20 cellular contexts compared by ENCODE assay signal in genomic region chr11:44952082-44952481, GRCh38. TPM values are rescaled to one million over a fixed set of nuclear protein-coding genes. Genes with fewer than 3 reads are reported as not detected.
DNase-seq lines count a peak whose midpoint lies in the region; ATAC-seq and TF ChIP-seq lines count a peak whose summit lies in the region.
"Had no signal": no experiment of that assay in that cellular context is flagged by ENCODE, and none has a peak within 500 bp of the region (broad histone marks: within the 10 kb centered on the region; RNA-seq: fewer than 3 reads in every experiment).

No MANE protein-coding gene starts in this region.

- H3K14ac ChIP-seq in neuronal stem cell (ENCODE audit: low read length) = no peak overlapping the region

- peak overlapping the region; percentile 4 for H2BK5ac ChIP-seq in neuronal stem cell (ENCODE audit: low read length)

- DNase-seq in CD4-positive, alpha-beta T cell = no peak
- DNase-seq in immature natural killer cell (no peak), neuronal stem cell (ENCODE audit: low spot score) (no peak), NOMO-1 (lab: John Stamatoyannopoulos, UW; ENCODE audit: unreplicated experiment in 2 of 2) (no peak)
- no peak for DNase-seq in activated CD4-positive, CD25-positive, alpha-beta regulatory T cell treated with anti-CD3 and anti-CD28 coated beads, Interleukin-2, amount 50 U/mL, for 72 hours
- DNase-seq: activated CD4-positive, alpha-beta T cell treated with anti-CD3 and anti-CD28 coated beads, Interleukin-2, amount 50 U/mL, for 1 hour; activated CD8-positive, alpha-beta memory T cell treated with anti-CD3 and anti-CD28 coated beads, Interleukin-2, amount 50 U/mL, for 4 hours; foreskin keratinocyte; hippocampal formation; IMR-90; lower lobe of right lung; NCI-H1417 treated with DMSO at 0.1 percent for 48 hours; NCI-H526 treated with DMSO at 0.1 percent for 48 hours; Right ventricle myocardium superior; stimulated activated naive CD4-positive, alpha-beta T cell treated with Interleukin-2 at 50 U/mL for 16 hours; upper lobe of left lung had no signal

- H2AFZ ChIP-seq in OCI-LY3 (ENCODE audit: low read depth, low read length) (no peak overlapping the region), neuronal stem cell (ENCODE audit: low read length) (no peak overlapping the region)

- intact Hi-C loops in CD4-positive, alpha-beta T cell (cut with DNase I, micrococcal nuclease) = no loop called here

- H3K27me3 ChIP-seq in CD4-positive, alpha-beta T cell (ENCODE audit: control insufficient read depth, insufficient read depth, low read length) = no peaks in the 10 kb centered on the region
- H3K27me3 ChIP-seq in OCI-LY3 (ENCODE audit: low read depth, low read length) (no peaks in the 10 kb centered on the region), neuronal stem cell (ENCODE audit: control insufficient read depth in 3 of 3, insufficient read depth in 3 of 3, low read depth in 1 of 3, low read length in 3 of 3) (peaks cover 0 to 41% (median 0%) of the 10 kb centered on the region in 3 experiments)
- H3K27me3 ChIP-seq: upper lobe of left lung had no signal

- peaks cover 45% of the 10 kb centered on the region for H3K4me1 ChIP-seq in OCI-LY3 (ENCODE audit: low read length)
- peaks cover 15 to 42% of the 10 kb centered on the region in 2 donors for H3K4me1 ChIP-seq in neuronal stem cell (ENCODE audit: control insufficient read depth in 2 of 2, insufficient read depth in 1 of 2, low read depth in 1 of 2, low read length in 2 of 2)

- H2BK12ac ChIP-seq in neuronal stem cell (ENCODE audit: low read length) = no peak overlapping the region

- H3K27ac ChIP-seq in CD4-positive, alpha-beta T cell (ENCODE audit: low read depth, low read length) = no peak overlapping the region
- H3K27ac ChIP-seq in OCI-LY3 (ENCODE audit: low read length) = 0 out of 2 replicates have a peak overlapping the region, but pooled peaks have one; percentile 3
- H3K27ac ChIP-seq in neuronal stem cell (replicated peaks; ENCODE audit: low read length) = no peak overlapping the region
- H3K27ac ChIP-seq: foreskin keratinocyte, lower lobe of right lung had no signal

- no peak overlapping the region for H2BK15ac ChIP-seq in neuronal stem cell (ENCODE audit: low read length)

- CTCF ChIA-PET in CD4-positive, alpha-beta T cell (lab: Charles Lee) = no interaction called here

- H3K79me2 ChIP-seq in OCI-LY3 (ENCODE audit: low read length) = peaks cover 34% of the 10 kb centered on the region

- peak overlapping the region; percentile 79 for H3K18ac ChIP-seq in neuronal stem cell (ENCODE audit: low read length)

- H4K20me1 ChIP-seq in OCI-LY3 (ENCODE audit: insufficient read depth, low read length) = peaks cover 21% of the 10 kb centered on the region

- no peak overlapping the region for H4K91ac ChIP-seq in neuronal stem cell (ENCODE audit: low read depth, low read length, poor library complexity)

- ATAC-seq in CD4-positive, alpha-beta T cell (ENCODE audit: poor library complexity) = no peak
- ATAC-seq in GM21529 (IDR thresholded peaks at IDR 0.05; ENCODE audit: unreplicated experiment) (no peak), GM21528 (IDR thresholded peaks at IDR 0.05; ENCODE audit: low FRiP score, unreplicated experiment) (no peak)
- ATAC-seq: foreskin keratinocyte, lower lobe of right lung had no signal

- WGBS in neuronal stem cell (ENCODE audit: extremely low coverage in 2 of 2, insufficient read length in 2 of 2, insufficient replicate concordance in 1 of 2), 2 donors = no CpG with 5 or more reads among the region's 2 CpGs

- H3K9me3 Mint-ChIP-seq in CD4-positive, alpha-beta T cell = no peaks in the 10 kb centered on the region
- no peaks in the 10 kb centered on the region for H3K9me3 Mint-ChIP-seq in immature natural killer cell
- H3K9me3 Mint-ChIP-seq: activated T-helper 2 cell treated with anti-CD3 and anti-CD28 coated beads, Interferon-gamma antibody, Interleukin-2, Interleukin-4, amounts not matched to agents 10 μg/mL and 5 μg/mL and 100 μg/mL, durations not matched to agents 14 hours and 24 hours and 36 hours had no signal

- no peak overlapping the region for H3K9ac ChIP-seq in OCI-LY3 (ENCODE audit: low read length)
- H3K9ac ChIP-seq in neuronal stem cell (ENCODE audit: low read depth, low read length, poor library complexity) = no peak overlapping the region

- peaks cover 5% of the 10 kb centered on the region for H3K4me1 Mint-ChIP-seq in CD4-positive, alpha-beta T cell (ENCODE audit: low read depth)
- H3K4me1 Mint-ChIP-seq in immature natural killer cell = peaks cover 7 to 12% of the 10 kb centered on the region in 2 donors

- H3K4ac ChIP-seq in neuronal stem cell (ENCODE audit: low read length) = no peak overlapping the region

- no peak overlapping the region for H3K23ac ChIP-seq in neuronal stem cell (ENCODE audit: low read depth, low read length, poor library complexity)

- no peak overlapping the region for H2BK120ac ChIP-seq in neuronal stem cell (ENCODE audit: low read depth, low read length)

- H3K36me3 Mint-ChIP-seq in CD4-positive, alpha-beta T cell (ENCODE audit: low read depth) = no peaks in the 10 kb centered on the region
- no peaks in the 10 kb centered on the region for H3K36me3 Mint-ChIP-seq in immature natural killer cell

- no peaks in the 10 kb centered on the region for H3K9me3 ChIP-seq in CD4-positive, alpha-beta T cell (ENCODE audit: control insufficient read depth, low read length)
- no peaks in the 10 kb centered on the region for H3K9me3 ChIP-seq in OCI-LY3 (ENCODE audit: insufficient read depth, low read length)
- H3K9me3 ChIP-seq in neuronal stem cell (replicated peaks in 1 of 2; ENCODE audit: control insufficient read depth in 2 of 2, insufficient read depth in 1 of 2, low read depth in 1 of 2, low read length in 2 of 2) = no peaks in the 10 kb centered on the region
- H3K9me3 ChIP-seq: lower lobe of right lung, upper lobe of left lung had no signal

- TF ChIP-seq CTCF in CD4-positive, alpha-beta T cell (IDR thresholded peaks at IDR 0.05) = no peak
- no peak for TF ChIP-seq CTCF in OCI-LY3 (IDR thresholded peaks at IDR 0.05; ENCODE audit: low read depth, low read length)

- peak overlapping the region; percentile 10 for H2AK5ac ChIP-seq in neuronal stem cell (ENCODE audit: low read depth, low read length)

- POLR2A ChIA-PET in CD4-positive, alpha-beta T cell (lab: Charles Lee) = no interaction called here

- H3K27ac Mint-ChIP-seq in CD4-positive, alpha-beta T cell = no peak overlapping the region
- no peak overlapping the region for H3K27ac Mint-ChIP-seq in immature natural killer cell
- H3K27ac Mint-ChIP-seq: activated T-helper 2 cell treated with anti-CD3 and anti-CD28 coated beads, Interferon-gamma antibody, Interleukin-2, Interleukin-4, amounts not matched to agents 10 μg/mL and 5 μg/mL and 100 μg/mL, durations not matched to agents 14 hours and 24 hours and 36 hours had no signal

- H3K4me3 Mint-ChIP-seq in CD4-positive, alpha-beta T cell = peak overlapping the region; percentile 87
- H3K4me3 Mint-ChIP-seq in immature natural killer cell = peak overlapping the region in 4 of 5 donors; percentile 33 to 81 (median 50)

- peaks cover 11% of the 10 kb centered on the region for H3K79me1 ChIP-seq in neuronal stem cell (ENCODE audit: low read depth, low read length)

- H3K4me2 ChIP-seq in OCI-LY3 (ENCODE audit: low read length) (peak overlapping the region; percentile 12; the same call in 1 of the 2 replicates), neuronal stem cell (ENCODE audit: insufficient read depth, low read length, poor library complexity, severe bottlenecking) (no peak overlapping the region)

- no peak overlapping the region for H3K4me3 ChIP-seq in OCI-LY3 (ENCODE audit: low read length)
- no peak overlapping the region for H3K4me3 ChIP-seq in neuronal stem cell (ENCODE audit: low read length in 2 of 2)
- H3K4me3 ChIP-seq: lower lobe of right lung, upper lobe of left lung had no signal

- H3K27me3 Mint-ChIP-seq in CD4-positive, alpha-beta T cell = no peaks in the 10 kb centered on the region
- H3K27me3 Mint-ChIP-seq in immature natural killer cell (ENCODE audit: low read depth in 3 of 3) = peaks cover 0 to 9% (median 8%) of the 10 kb centered on the region in 3 donors

- H3K36me3 ChIP-seq in OCI-LY3 (replicated peaks; ENCODE audit: low read depth, low read length) = peaks cover 4% of the 10 kb centered on the region
- H3K36me3 ChIP-seq in neuronal stem cell (replicated peaks in 1 of 2; ENCODE audit: control insufficient read depth in 2 of 2, insufficient read depth in 2 of 2, low read length in 2 of 2) = no peaks in the 10 kb centered on the region
- H3K36me3 ChIP-seq: lower lobe of right lung, upper lobe of left lung had no signal

- H4K8ac ChIP-seq in neuronal stem cell (ENCODE audit: low read depth, low read length) = no peak overlapping the region

RNA-seq across cellular contexts. Expression of gene TP53I11, which starts 1.4 kb away (rescaled TPM):
- 1 to 10 TPM; 3.5 to 4.6 TPM for total RNA-seq in CD4-positive, alpha-beta T cell
- 10 to 100 TPM in 1 of 3 donors, 1 to 10 TPM in 2; 5.0 to 13.6 (median 6.4) TPM for polyA plus RNA-seq in immature natural killer cell
- 235 TPM for polyA plus RNA-seq in neuronal stem cell (2013, experiment 1 of 2)
- 227 TPM for polyA plus RNA-seq in neuronal stem cell (2013, experiment 2 of 2)
